Comparison of ENCODE assay signal across 16 cellular contexts in the genomic region with DNA sequence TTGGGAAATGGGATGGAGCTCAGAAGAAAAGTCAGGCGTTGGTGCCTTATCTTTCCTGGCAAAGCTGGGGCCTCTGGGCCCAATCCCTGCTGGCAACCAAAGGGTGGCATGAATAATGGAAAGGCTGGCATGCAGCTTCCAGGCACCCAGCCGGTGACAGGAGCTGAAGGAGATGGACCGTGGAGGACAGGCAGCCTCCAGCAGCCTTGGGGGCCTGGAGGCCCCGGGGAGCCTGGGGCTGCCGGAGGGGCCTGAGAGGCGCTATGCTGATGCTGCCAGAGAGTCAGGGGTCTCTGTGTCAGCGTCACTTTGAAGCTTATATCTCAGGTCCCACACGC. TPM values are rescaled to one million over a fixed set of nuclear protein-coding genes. Genes with fewer than 3 reads are reported as not detected.
DNase-seq lines count a peak whose midpoint lies in the region; ATAC-seq and TF ChIP-seq lines count a peak whose summit lies in the region.
"Had no signal": no experiment of that assay in that cellular context is flagged by ENCODE, and none has a peak within 500 bp of the region (broad histone marks: within the 10 kb centered on the region; RNA-seq: fewer than 3 reads in every experiment).

No MANE protein-coding gene starts in this region.

- POLR2A ChIA-PET in RWPE1 (lab: Yijun Ruan, JAX; ENCODE audit: low non-redundant PET), result no interaction called here

- no peaks in the 10 kb centered on the region for H4K20me1 ChIP-seq in BLaER1

- H3K9ac ChIP-seq in BLaER1, result peak overlapping the region; percentile 40; the same call in 1 of the 2 replicates

- H3K27me3 ChIP-seq in BLaER1, result no peaks in the 10 kb centered on the region

- no peak for TF ChIP-seq CTCF in RWPE1 (conservative IDR thresholded peaks at IDR 0.05; ENCODE audit: low read depth)

- DNase-seq in RWPE1 (ENCODE audit: low spot score) (no peak), foreskin melanocyte (peak; percentile 38), sciatic nerve (ENCODE audit: low spot score) (peak; percentile 37), pons (ENCODE audit: low spot score) (no peak), glomerular visceral epithelial cell (ENCODE audit: extremely low spot score) (no peak), HT-29 (ENCODE audit: low spot score) (no peak), caudate nucleus (lab: John Stamatoyannopoulos, UW) (no peak)
- DNase-seq: effector CD4-positive, alpha-beta T cell; GOT3; KG1; naive B cell; NCI-H1105; SIG-M5; T-helper 9 cell had no signal

- CTCF ChIA-PET in RWPE1 (lab: Yijun Ruan, JAX), result interaction anchor here (2.1 kb wide), 1 partner anchor 25 kb away, joined by 13 read pairs; no protein-coding TSS in a partner anchor

- H3K9me3 ChIP-seq in BLaER1, result no peaks in the 10 kb centered on the region

- H3K4me2 ChIP-seq in BLaER1, result peak overlapping the region; percentile 96

- H3K27ac ChIP-seq in BLaER1, result peak overlapping the region; percentile 83; the same call in 1 of the 2 replicates
- peak overlapping the region; percentile 52 for H3K27ac ChIP-seq in RWPE1
- H3K27ac ChIP-seq in caudate nucleus (ENCODE audit: low read depth, low read length), result no peak overlapping the region
- H3K27ac ChIP-seq: HL-60 had no signal

- H3K36me3 ChIP-seq in BLaER1, result no peaks in the 10 kb centered on the region

- H3K4me3 ChIP-seq in BLaER1, result no peak overlapping the region

- intact Hi-C loops in sciatic nerve (cut with DNase I), result no loop called here

- no peak for ATAC-seq in sciatic nerve

- H3K4me1 ChIP-seq in BLaER1, result peaks cover 99% of the 10 kb centered on the region

RNA-seq across cellular contexts. Expression of gene EML1, which starts 38.2 kb away (rescaled TPM):
- total RNA-seq in sciatic nerve, result 59.0 TPM
- not detected in 2 replicates for total RNA-seq in HT-29 (2014; rRNA removed; shearing (Covaris generic))

Comparison
In these comparisons a context has a peak if more than half of its experiments do, and no peak if none do; other contexts are left out.
1. DNase-seq: peak in foreskin melanocyte (single experiment) and sciatic nerve (single experiment); none in RWPE1 (single experiment), pons (single experiment), glomerular visceral epithelial cell (single experiment), HT-29 (single experiment) and caudate nucleus (0 of 61).
2. RNA of gene EML1, which starts 38.2 kb away (total RNA-seq): 59.0 TPM in sciatic nerve (single experiment); not detected in HT-29; every median in the first group is over 10 times any median in the second.